In the genomic region with DNA sequence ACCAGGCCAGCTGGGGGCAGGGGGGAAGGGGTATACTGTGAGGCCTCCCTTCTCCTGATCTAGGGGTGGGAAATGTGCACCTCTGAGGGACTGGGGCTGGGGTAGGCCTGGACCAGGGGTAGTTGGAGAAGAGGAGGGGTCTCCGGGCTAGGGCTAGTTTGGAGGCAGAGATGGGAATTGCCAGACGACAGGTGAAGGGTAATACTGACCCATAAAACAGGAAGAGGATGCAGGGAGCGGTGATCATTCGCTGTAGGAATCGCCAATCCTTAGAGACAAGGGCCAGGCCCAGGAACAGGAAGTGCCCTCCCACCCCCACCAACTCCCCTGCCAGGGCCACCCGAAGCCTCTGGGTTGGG, we compare ENCODE assay signal across 22 cellular contexts. TPM values are rescaled to one million over a fixed set of nuclear protein-coding genes. Genes with fewer than 3 reads are reported as not detected.
A peak's percentile ranks its signal among the peaks of the same experiment; 100 is the strongest.
DNase-seq lines count a peak whose midpoint lies in the region; ATAC-seq and TF ChIP-seq lines count a peak whose summit lies in the region.
"Had no signal": no experiment of that assay in that cellular context is flagged by ENCODE, and none has a peak within 500 bp of the region (broad histone marks: within the 10 kb centered on the region; RNA-seq: fewer than 3 reads in every experiment).

No MANE protein-coding gene starts in this region.

- H3K9me3 ChIP-seq in transverse colon = no peaks in the 10 kb centered on the region
- H3K9me3 ChIP-seq: A549, Caco-2 had no signal

- no peak overlapping the region for H3K18ac ChIP-seq in mesendoderm (ENCODE audit: low read length)

- no peaks in the 10 kb centered on the region for H3K36me3 Mint-ChIP-seq in stimulated activated naive B cell treated with anti-CD40 and anti-IgM and Interleukin-4, amounts not matched to agents 10 μg/mL and 1 μg/mL and 100 μg/mL, for 72 hours
- H3K36me3 Mint-ChIP-seq: CD4-positive, alpha-beta memory T cell had no signal

- H2BK15ac ChIP-seq in mesendoderm (replicated peaks; ENCODE audit: low read depth) = no peak overlapping the region

- WGBS in mesendoderm (ENCODE audit: extremely low coverage, insufficient coverage, low lambda C conversion rate) = no CpG with 5 or more reads among the region's 6 CpGs
- WGBS in transverse colon (ENCODE audit: low coverage in 1 of 2), 2 donors = 80 to 92% methylated on average over 5 to 6 of the region's 6 CpGs

- no peak for TF ChIP-seq EP300 in transverse colon (IDR thresholded peaks at IDR 0.05; ENCODE audit: low read depth)

- in situ Hi-C loops in transverse colon (cut with MboI; ENCODE audit: low pct_ligation_motif_present in 1 of 4, low pct_unique_long_range_greater_than_20kb in 1 of 4, low sequenced_read_pairs in 3 of 4) = loop anchor here in 2 of 4 donors (25.0 kb wide), 1 partner anchor 214 kb away; a partner anchor contains a TSS

- H2BK120ac ChIP-seq in mesendoderm (ENCODE audit: low read depth, low read length) = no peak overlapping the region

- no peak overlapping the region for H3K23ac ChIP-seq in mesendoderm (ENCODE audit: low read length)

- no peak overlapping the region for H4K8ac ChIP-seq in mesendoderm (ENCODE audit: low read depth, low read length)

- H3K4ac ChIP-seq in mesendoderm (ENCODE audit: low read depth, low read length) = no peak overlapping the region

- no peak overlapping the region for H4K5ac ChIP-seq in mesendoderm (ENCODE audit: low read length)

- H3K9me3 Mint-ChIP-seq in stimulated activated naive B cell treated with anti-CD40 and anti-IgM and Interleukin-4, amounts not matched to agents 10 μg/mL and 1 μg/mL and 100 μg/mL, for 72 hours = peaks cover 0 to 3% of the 10 kb centered on the region in 2 donors
- H3K9me3 Mint-ChIP-seq: CD4-positive, alpha-beta memory T cell; H9 had no signal

- H3K79me2 ChIP-seq in mesendoderm (ENCODE audit: control insufficient read depth, insufficient read depth, low read length) = no peaks in the 10 kb centered on the region

- no peaks in the 10 kb centered on the region for H3K79me1 ChIP-seq in mesendoderm (ENCODE audit: low read length)

- H3K56ac ChIP-seq in mesendoderm (ENCODE audit: low read length) = no peak overlapping the region

- H3K36me3 ChIP-seq in mesendoderm (ENCODE audit: control insufficient read depth, insufficient read depth, low read length) (no peaks in the 10 kb centered on the region), transverse colon (no peaks in the 10 kb centered on the region)

- no peak overlapping the region for H3K4me2 ChIP-seq in mesendoderm (ENCODE audit: low read length)
- H3K4me2 ChIP-seq: A549 had no signal

- no peak overlapping the region for H3K27ac Mint-ChIP-seq in stimulated activated naive B cell treated with anti-CD40 and anti-IgM and Interleukin-4, amounts not matched to agents 10 μg/mL and 1 μg/mL and 100 μg/mL, for 72 hours
- H3K27ac Mint-ChIP-seq: H9 had no signal

- ATAC-seq in HG02588 (IDR thresholded peaks at IDR 0.05; ENCODE audit: unreplicated experiment) (no peak), GM21825 (IDR thresholded peaks at IDR 0.05; ENCODE audit: unreplicated experiment) (no peak)
- no peak for ATAC-seq in stimulated activated naive B cell treated with anti-CD40 and anti-IgM and Interleukin-4, amounts not matched to agents 10 μg/mL and 1 μg/mL and 100 μg/mL, for 72 hours (replicated peaks)
- ATAC-seq: A549, GM12878, HCT116 had no signal

- no peak overlapping the region for H3K4me3 Mint-ChIP-seq in stimulated activated naive B cell treated with anti-CD40 and anti-IgM and Interleukin-4, amounts not matched to agents 10 μg/mL and 1 μg/mL and 100 μg/mL, for 72 hours
- H3K4me3 Mint-ChIP-seq: H9 had no signal

- H3K27ac ChIP-seq in mesendoderm (ENCODE audit: low read depth, low read length) (no peak overlapping the region), transverse colon (no peak overlapping the region)
- H3K27ac ChIP-seq: A549, GM23248 had no signal

- no peak for TF ChIP-seq POLR2A in transverse colon (IDR thresholded peaks at IDR 0.05)

- H3K27me3 Mint-ChIP-seq in stimulated activated naive B cell treated with anti-CD40 and anti-IgM and Interleukin-4, amounts not matched to agents 10 μg/mL and 1 μg/mL and 100 μg/mL, for 72 hours = peaks cover 52 to 65% of the 10 kb centered on the region in 2 donors

- intact Hi-C loops in transverse colon (cut with DNase I; ENCODE audit: low total_unique reads) = no loop called here

- no peak overlapping the region for H2AK5ac ChIP-seq in mesendoderm (ENCODE audit: low read length)

- no peaks in the 10 kb centered on the region for H3K4me1 Mint-ChIP-seq in stimulated activated naive B cell treated with anti-CD40 and anti-IgM and Interleukin-4, amounts not matched to agents 10 μg/mL and 1 μg/mL and 100 μg/mL, for 72 hours

- H3K9ac ChIP-seq in mesendoderm (ENCODE audit: low read length) = no peak overlapping the region
- H3K9ac ChIP-seq: GM23248 had no signal

- H3K27me3 ChIP-seq in mesendoderm (ENCODE audit: insufficient read depth, low read length, poor library complexity) (no peaks in the 10 kb centered on the region), transverse colon (peaks cover 25% of the 10 kb centered on the region)

- no peak overlapping the region for H3K4me3 ChIP-seq in mesendoderm (ENCODE audit: low read length)
- no peak overlapping the region for H3K4me3 ChIP-seq in transverse colon
- H3K4me3 ChIP-seq: A549, GM12878, GM23248 had no signal

- no peak overlapping the region for H2BK5ac ChIP-seq in mesendoderm (ENCODE audit: low read length)

- peaks cover 2% of the 10 kb centered on the region for H3K4me1 ChIP-seq in mesendoderm (ENCODE audit: control insufficient read depth, low read depth, low read length)
- peaks cover 6 to 17% (median 13%) of the 10 kb centered on the region in 4 donors for H3K4me1 ChIP-seq in transverse colon

- TF ChIP-seq CTCF in GM20000 (IDR thresholded peaks at IDR 0.05; ENCODE audit: extremely low read depth, missing control alignments) (no peak), transverse colon (IDR thresholded peaks at IDR 0.05) (no peak)

- DNase-seq in AG08396 (ENCODE audit: low spot score) (peak; percentile 4), GM20000 (ENCODE audit: low spot score) (peak; percentile 13), ecto neural progenitor cell (ENCODE audit: low spot score) (peak; percentile 29), mesendoderm (peak; percentile 29), transverse colon (no peak)
- no peak for DNase-seq in stimulated activated naive B cell treated with anti-CD40 and anti-IgM and Interleukin-4, amounts not matched to agents 10 μg/mL and 1 μg/mL and 100 μg/mL, for 72 hours
- DNase-seq: 8988T; ACHN; C1 segment of cervical spinal cord; Caco-2; CD4-positive, alpha-beta memory T cell; DMS153; DND-41; GM23248; H9 had no signal

RNA-seq across cellular contexts. Expression of a gene that starts 4.4 kb away (rescaled TPM):
- polyA plus RNA-seq in mesendoderm (2013, experiment 1 of 2) = 15.4 TPM
- polyA plus RNA-seq in mesendoderm (2013, experiment 2 of 2) = 16.7 TPM
- 10 to 100 TPM in 1 of 4 donors, 1 to 10 TPM in 3; 4.0 to 14.2 (median 8.5) TPM for total RNA-seq in transverse colon
- total RNA-seq: GM12878 had no signal
- polyA plus RNA-seq: GM12878 had no signal

RNA-seq across cellular contexts. Expression of a gene that starts 16.7 kb away (rescaled TPM):
- polyA plus RNA-seq in mesendoderm (2013, experiment 1 of 2) = 11.1 TPM
- 10.3 TPM for polyA plus RNA-seq in mesendoderm (2013, experiment 2 of 2)
- total RNA-seq in transverse colon = 10 to 100 TPM in 1 of 4 donors, 1 to 10 TPM in 2, under 1 TPM in 1; 0.60 to 10.5 (median 3.3) TPM
- total RNA-seq: CD4-positive, alpha-beta memory T cell had no signal
- polyA plus RNA-seq: A549; CD4-positive, alpha-beta memory T cell; GM12878 had no signal

RNA-seq across cellular contexts. Expression of a gene that starts 24.3 kb away (rescaled TPM):
- polyA plus RNA-seq in mesendoderm (2013, experiment 1 of 2) = not detected
- not detected for polyA plus RNA-seq in mesendoderm (2013, experiment 2 of 2)
- total RNA-seq in transverse colon = not detected
- total RNA-seq: Caco-2; CD4-positive, alpha-beta memory T cell; GM12878; GM23248; H1; H9 had no signal
- polyA plus RNA-seq: A549; BJ; CD4-positive, alpha-beta memory T cell; GM12878; GM23248; H1 had no signal

RNA-seq across cellular contexts. Expression of a gene that starts 27.0 kb away (rescaled TPM):
- 246 TPM for polyA plus RNA-seq in mesendoderm (2013, experiment 1 of 2)
- polyA plus RNA-seq in mesendoderm (2013, experiment 2 of 2) = 254 TPM
- 100 to 1,000 TPM in 1 of 4 donors, 10 to 100 TPM in 3; 50.0 to 149 (median 63.7) TPM for total RNA-seq in transverse colon

RNA-seq across cellular contexts. Expression of a gene that starts 28.6 kb away (rescaled TPM):
- polyA plus RNA-seq in mesendoderm (2013, experiment 1 of 2) = 0.06 TPM
- 0.06 TPM for polyA plus RNA-seq in mesendoderm (2013, experiment 2 of 2)
- 1 to 10 TPM in 1 of 4 donors, under 1 TPM in 1, not detected in 2; 0.64 to 1.1 TPM for total RNA-seq in transverse colon
- total RNA-seq: Caco-2; CD4-positive, alpha-beta memory T cell; GM12878; GM23248; H1; H9 had no signal
- polyA plus RNA-seq: A549; BJ; CD4-positive, alpha-beta memory T cell; GM12878; GM23248 had no signal

Comparison
In these comparisons a context has a peak if more than half of its experiments do, and no peak if none do; other contexts are left out.
1. DNase-seq: peak in AG08396 (single experiment), GM20000 (single experiment), ecto neural progenitor cell (single experiment) and mesendoderm (single experiment); none in stimulated activated naive B cell treated with anti-CD40 and anti-IgM and Interleukin-4, amounts not matched to agents 10 μg/mL and 1 μg/mL and 100 μg/mL, for 72 hours (single experiment) and transverse colon (single experiment).